In the genomic region with DNA sequence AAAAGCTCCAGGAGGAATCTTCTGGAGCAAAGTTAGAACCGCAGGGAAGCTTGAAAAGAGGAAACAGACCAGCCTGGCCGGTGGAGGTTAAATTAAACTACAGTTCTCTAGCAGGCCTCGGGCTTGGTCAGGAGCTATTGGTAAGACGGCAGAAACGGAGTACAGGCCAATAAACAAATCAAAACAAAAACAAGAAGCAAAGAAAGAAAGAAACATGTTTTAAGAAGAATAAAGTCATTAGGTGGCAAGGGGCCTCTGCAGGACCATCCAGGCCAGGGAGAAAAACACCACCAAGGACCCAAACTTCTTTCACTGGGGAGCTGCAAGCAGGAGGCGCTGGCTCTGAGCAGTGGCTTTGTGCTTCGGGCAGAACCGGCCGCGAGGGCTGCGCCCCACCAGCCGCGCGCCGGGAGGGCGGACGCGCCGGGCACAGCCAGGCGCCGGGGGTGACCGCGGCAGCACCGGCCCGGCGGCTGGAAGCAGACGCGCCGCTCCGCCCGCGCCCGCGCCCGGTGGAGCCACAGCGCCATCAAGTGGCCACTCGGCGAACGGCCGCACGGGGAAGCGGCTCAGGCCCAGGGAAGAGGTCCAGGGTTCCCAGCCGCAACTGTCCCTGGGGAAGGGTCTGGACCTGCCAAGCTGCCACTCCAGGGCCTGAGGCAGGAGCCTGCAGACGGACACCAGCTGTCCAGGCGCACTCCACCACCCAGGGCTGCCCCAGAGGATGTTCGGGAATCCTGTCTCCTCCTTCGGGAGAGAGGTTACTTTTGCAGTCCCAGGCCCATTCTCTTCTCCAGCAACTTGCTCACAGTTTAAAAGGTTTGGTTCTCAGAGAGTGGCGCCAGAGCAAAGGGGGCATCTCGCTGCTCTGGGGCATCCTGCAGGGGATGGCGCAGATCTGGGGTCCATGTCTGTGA, we compare ENCODE assay signal across 8 cellular contexts.
DNase-seq lines count a peak whose midpoint lies in the region; ATAC-seq and TF ChIP-seq lines count a peak whose summit lies in the region.

No MANE protein-coding gene starts in this region.

- no peak overlapping the region for H3K4me3 Mint-ChIP-seq in activated CD4-positive, alpha-beta memory T cell treated with anti-CD3 and anti-CD28 coated beads for 36 hours
- peak overlapping the region; percentile 9 for H3K4me3 Mint-ChIP-seq in memory B cell

- peak; percentile 91 for ATAC-seq in GM19035 (IDR thresholded peaks at IDR 0.05; ENCODE audit: unreplicated experiment)
- ATAC-seq in HG03139 (IDR thresholded peaks at IDR 0.05; ENCODE audit: unreplicated experiment), result peak; percentile 84
- peak; percentile 44 for ATAC-seq in memory B cell (ENCODE audit: low read depth)

- no peaks in the 10 kb centered on the region for H3K9me3 ChIP-seq in BE2C

- H3K27me3 ChIP-seq in BE2C, result no peaks in the 10 kb centered on the region

- no peak overlapping the region for H3K27ac Mint-ChIP-seq in activated CD4-positive, alpha-beta memory T cell treated with anti-CD3 and anti-CD28 coated beads for 36 hours
- no peak overlapping the region for H3K27ac Mint-ChIP-seq in memory B cell

- peak; percentile 90 for DNase-seq in BE2C
- DNase-seq in NCI-H526 (lab: John Stamatoyannopoulos, UW), result peak; percentile 47 to 93
- DNase-seq in activated CD4-positive, alpha-beta memory T cell treated with anti-CD3 and anti-CD28 coated beads for 36 hours, result peak; percentile 73
- DNase-seq in ecto neural progenitor cell (ENCODE audit: low spot score), result peak; percentile 95
- DNase-seq in memory B cell (ENCODE audit: low spot score in 2 of 2), result peak; percentile 34 to 60
- DNase-seq in stimulated activated CD8-positive, alpha-beta memory T cell treated with anti-CD3 and anti-CD28 coated beads, Interleukin-15, amount 100 ng/mL, for 48 hours (ENCODE audit: low read depth in 2 of 2), result peak; percentile 32 to 45

- peaks cover 4% of the 10 kb centered on the region for H3K4me1 ChIP-seq in BE2C

- H3K36me3 ChIP-seq in BE2C, result no peaks in the 10 kb centered on the region

- H3K27me3 Mint-ChIP-seq in activated CD4-positive, alpha-beta memory T cell treated with anti-CD3 and anti-CD28 coated beads for 36 hours, result peaks cover 21% of the 10 kb centered on the region
- H3K27me3 Mint-ChIP-seq in memory B cell, result peaks cover 13% of the 10 kb centered on the region

- CTCF ChIA-PET in activated CD4-positive, alpha-beta memory T cell treated with anti-CD3 and anti-CD28 coated beads for 36 hours (lab: Charles Lee), result interaction anchor here (0.7 to 1.9 kb wide), 9 partner anchors 17 to 1066 kb away, joined by 3 to 15 read pairs (median 3); no protein-coding TSS in a partner anchor

- H3K4me1 Mint-ChIP-seq in activated CD4-positive, alpha-beta memory T cell treated with anti-CD3 and anti-CD28 coated beads for 36 hours (ENCODE audit: low read depth), result peaks cover 2% of the 10 kb centered on the region
- peaks cover 3% of the 10 kb centered on the region for H3K4me1 Mint-ChIP-seq in memory B cell

- intact Hi-C loops in activated CD4-positive, alpha-beta memory T cell treated with anti-CD3 and anti-CD28 coated beads for 36 hours (cut with micrococcal nuclease), result loop anchor here (5.0 kb wide), 1 partner anchor 423 kb away; no protein-coding TSS in a partner anchor

- POLR2A ChIA-PET in activated CD4-positive, alpha-beta memory T cell treated with anti-CD3 and anti-CD28 coated beads for 36 hours (lab: Charles Lee), result no interaction called here

- H3K36me3 Mint-ChIP-seq in activated CD4-positive, alpha-beta memory T cell treated with anti-CD3 and anti-CD28 coated beads for 36 hours, result no peaks in the 10 kb centered on the region
- no peaks in the 10 kb centered on the region for H3K36me3 Mint-ChIP-seq in memory B cell

- peaks cover 2% of the 10 kb centered on the region for H3K9me3 Mint-ChIP-seq in activated CD4-positive, alpha-beta memory T cell treated with anti-CD3 and anti-CD28 coated beads for 36 hours
- peaks cover 2% of the 10 kb centered on the region for H3K9me3 Mint-ChIP-seq in memory B cell

- H3K4me3 ChIP-seq in BE2C (ENCODE audit: low read depth, low read length), result peak overlapping the region; percentile 19; the same call in 1 of the 2 replicates

- TF ChIP-seq CTCF in BE2C (IDR thresholded peaks at IDR 0.05; ENCODE audit: low read depth, low read length), result peak; percentile 65

Comparison
In these comparisons a context has a peak if more than half of its experiments do, and no peak if none do; other contexts are left out.
1. Peak in every context shown above with its lines: DNase-seq, ATAC-seq and H3K4me3 ChIP-seq.
2. DNase-seq: peak in every context shown above with its lines; median percentile 95 in ecto neural progenitor cell; 90 in BE2C; 73 in activated CD4-positive, alpha-beta memory T cell treated with anti-CD3 and anti-CD28 coated beads for 36 hours; 70 in NCI-H526; 47 in memory B cell; 38 in stimulated activated CD8-positive, alpha-beta memory T cell treated with anti-CD3 and anti-CD28 coated beads, Interleukin-15, amount 100 ng/mL, for 48 hours.